8 cellular contexts compared by ENCODE assay signal in the genomic region with DNA sequence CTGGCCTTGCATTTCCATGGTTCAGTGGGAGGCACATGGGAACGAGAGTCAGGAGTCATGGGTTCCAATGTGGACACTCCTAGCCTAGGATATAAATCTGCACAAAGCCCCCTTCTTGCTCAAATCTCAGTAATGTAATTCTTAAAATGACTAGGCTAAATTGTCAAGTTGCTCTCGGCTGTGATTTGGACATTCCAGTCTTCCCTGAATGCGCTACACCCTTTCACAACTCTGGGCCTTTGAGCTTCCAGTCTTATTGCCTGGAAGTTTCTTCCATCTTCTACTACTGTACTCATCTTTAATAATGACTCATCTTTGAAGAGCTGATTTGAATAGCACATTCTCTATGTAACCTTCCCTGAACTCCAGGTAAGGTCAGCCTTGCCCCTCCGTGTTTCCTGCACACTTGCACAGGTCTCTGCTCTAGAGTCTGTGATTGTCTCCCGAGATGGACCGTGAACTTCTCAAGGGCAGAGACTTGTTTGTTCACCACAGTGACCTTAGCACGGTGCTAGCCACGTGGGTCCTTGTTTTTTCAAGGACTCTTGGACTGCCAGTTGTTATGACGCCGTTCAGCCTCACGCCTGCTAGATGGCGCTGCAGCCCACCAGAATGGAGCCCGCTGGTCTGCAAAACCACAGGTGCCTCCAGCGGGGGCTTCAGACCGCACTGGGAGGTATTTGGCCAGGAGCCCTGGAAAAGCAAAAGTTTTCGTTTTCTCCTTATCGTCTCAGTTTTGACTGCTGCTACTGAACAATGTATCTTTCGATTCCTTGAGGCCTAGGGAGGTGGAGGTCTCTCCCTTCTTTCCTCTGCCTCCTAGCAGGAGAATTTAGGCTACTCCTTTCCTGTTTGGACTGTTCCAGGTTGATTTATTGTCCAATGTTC. TPM values are rescaled to one million over a fixed set of nuclear protein-coding genes. Genes with fewer than 3 reads are reported as not detected.
DNase-seq lines count a peak whose midpoint lies in the region; ATAC-seq and TF ChIP-seq lines count a peak whose summit lies in the region.

No MANE protein-coding gene starts in this region.

- H3K4me3 Mint-ChIP-seq in activated naive CD8-positive, alpha-beta T cell treated with anti-CD3 and anti-CD28 coated beads, Interleukin-2, amount 10 ng/mL, durations not matched to agents 7 days and 5 days: peak overlapping the region; percentile 28

- no peak overlapping the region for H3K27ac ChIP-seq in heart right ventricle

- TF ChIP-seq CTCF in LNCAP (IDR thresholded peaks at IDR 0.05) (peak; percentile 80), heart right ventricle (IDR thresholded peaks at IDR 0.05) (peak; percentile 69 to 91 (median 88))

- no peak overlapping the region for H3K27ac Mint-ChIP-seq in activated naive CD8-positive, alpha-beta T cell treated with anti-CD3 and anti-CD28 coated beads, Interleukin-2, amount 10 ng/mL, durations not matched to agents 7 days and 5 days

- no peaks in the 10 kb centered on the region for H3K27me3 ChIP-seq in heart right ventricle

- no peaks in the 10 kb centered on the region for H3K9me3 Mint-ChIP-seq in activated naive CD8-positive, alpha-beta T cell treated with anti-CD3 and anti-CD28 coated beads, Interleukin-2, amount 10 ng/mL, durations not matched to agents 7 days and 5 days

- H3K4me1 Mint-ChIP-seq in activated naive CD8-positive, alpha-beta T cell treated with anti-CD3 and anti-CD28 coated beads, Interleukin-2, amount 10 ng/mL, durations not matched to agents 7 days and 5 days: peaks cover 13% of the 10 kb centered on the region

- ATAC-seq in GM21717 (IDR thresholded peaks at IDR 0.05; ENCODE audit: unreplicated experiment) (peak; percentile 64), SK-N-SH treated with all-trans-retinoic acid at 6 μM for 48 hours (peak; percentile 91), heart right ventricle (peak; percentile 55 to 92 (median 83))
- peak; percentile 66 for ATAC-seq in activated naive CD8-positive, alpha-beta T cell treated with anti-CD3 and anti-CD28 coated beads, Interleukin-2, amount 10 ng/mL, durations not matched to agents 7 days and 5 days (ENCODE audit: low read depth)

- no peaks in the 10 kb centered on the region for H3K36me3 Mint-ChIP-seq in activated naive CD8-positive, alpha-beta T cell treated with anti-CD3 and anti-CD28 coated beads, Interleukin-2, amount 10 ng/mL, durations not matched to agents 7 days and 5 days

- H3K4me1 ChIP-seq in heart right ventricle: peaks cover 0 to 12% (median 6%) of the 10 kb centered on the region in 9 donors

- no peaks in the 10 kb centered on the region for H3K36me3 ChIP-seq in heart right ventricle

- DNase-seq in DMS79 treated with DMSO at 0.1 percent for 48 hours (lab: John Stamatoyannopoulos, UW) (peak; percentile 3), heart right ventricle (peak; percentile 68 to 74), putamen (ENCODE audit: low spot score) (peak; percentile 57), SKM-1 treated with dmso at 0.1 percent for 144 hours (lab: John Stamatoyannopoulos, UW; ENCODE audit: unreplicated experiment) (no peak)
- peak; percentile 81 for DNase-seq in activated naive CD8-positive, alpha-beta T cell treated with anti-CD3 and anti-CD28 coated beads, Interleukin-2, amount 10 ng/mL, durations not matched to agents 7 days and 5 days

- H3K9me3 ChIP-seq in heart right ventricle: no peaks in the 10 kb centered on the region

- WGBS in heart right ventricle, 2 donors: 18 to 20% methylated on average over 18 of the region's 18 CpGs

- intact Hi-C loops in heart right ventricle (cut with DNase I): loop anchor here in 4 of 10 donors (5.0 to 10.0 kb wide), 7 partner anchors 82 to 948 kb away; no protein-coding TSS in a partner anchor

- no peak overlapping the region for H3K4me3 ChIP-seq in heart right ventricle

- POLR2A ChIA-PET in activated naive CD8-positive, alpha-beta T cell treated with anti-CD3 and anti-CD28 coated beads, Interleukin-2, amount 10 ng/mL, durations not matched to agents 7 days and 5 days (lab: Charles Lee): interaction anchor here (0.6 kb wide), 1 partner anchor 30 kb away, joined by 4 read pairs; no protein-coding TSS in a partner anchor

- H3K27me3 Mint-ChIP-seq in activated naive CD8-positive, alpha-beta T cell treated with anti-CD3 and anti-CD28 coated beads, Interleukin-2, amount 10 ng/mL, durations not matched to agents 7 days and 5 days: peaks cover 5% of the 10 kb centered on the region

TF ChIP-seq in SK-N-SH treated with all-trans-retinoic acid at 6 μM for 48 hours, 23 proteins besides CTCF, POLR2A, EP300 and RAD21:
- no peak for TF ChIP-seq ZFP30 (CRISPR knock-in tag; IDR thresholded peaks at IDR 0.05)
- TF ChIP-seq, protein P1, sequence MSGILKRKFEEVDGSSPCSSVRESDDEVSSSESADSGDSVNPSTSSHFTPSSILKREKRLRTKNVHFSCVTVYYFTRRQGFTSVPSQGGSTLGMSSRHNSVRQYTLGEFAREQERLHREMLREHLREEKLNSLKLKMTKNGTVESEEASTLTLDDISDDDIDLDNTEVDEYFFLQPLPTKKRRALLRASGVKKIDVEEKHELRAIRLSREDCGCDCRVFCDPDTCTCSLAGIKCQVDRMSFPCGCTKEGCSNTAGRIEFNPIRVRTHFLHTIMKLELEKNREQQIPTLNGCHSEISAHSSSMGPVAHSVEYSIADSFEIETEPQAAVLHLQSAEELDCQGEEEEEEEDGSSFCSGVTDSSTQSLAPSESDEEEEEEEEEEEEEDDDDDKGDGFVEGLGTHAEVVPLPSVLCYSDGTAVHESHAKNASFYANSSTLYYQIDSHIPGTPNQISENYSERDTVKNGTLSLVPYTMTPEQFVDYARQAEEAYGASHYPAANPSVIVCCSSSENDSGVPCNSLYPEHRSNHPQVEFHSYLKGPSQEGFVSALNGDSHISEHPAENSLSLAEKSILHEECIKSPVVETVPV (CRISPR knock-in tag; IDR thresholded peaks at IDR 0.05): no peak
- TF ChIP-seq ZNF70 (CRISPR knock-in tag; IDR thresholded peaks at IDR 0.05): no peak
- TF ChIP-seq CSDC2 (CRISPR knock-in tag; IDR thresholded peaks at IDR 0.05): no peak
- TF ChIP-seq ZNF565 (CRISPR knock-in tag; conservative IDR thresholded peaks at IDR 0.05; ENCODE audit: low read depth): no peak
- TF ChIP-seq, protein P2, sequence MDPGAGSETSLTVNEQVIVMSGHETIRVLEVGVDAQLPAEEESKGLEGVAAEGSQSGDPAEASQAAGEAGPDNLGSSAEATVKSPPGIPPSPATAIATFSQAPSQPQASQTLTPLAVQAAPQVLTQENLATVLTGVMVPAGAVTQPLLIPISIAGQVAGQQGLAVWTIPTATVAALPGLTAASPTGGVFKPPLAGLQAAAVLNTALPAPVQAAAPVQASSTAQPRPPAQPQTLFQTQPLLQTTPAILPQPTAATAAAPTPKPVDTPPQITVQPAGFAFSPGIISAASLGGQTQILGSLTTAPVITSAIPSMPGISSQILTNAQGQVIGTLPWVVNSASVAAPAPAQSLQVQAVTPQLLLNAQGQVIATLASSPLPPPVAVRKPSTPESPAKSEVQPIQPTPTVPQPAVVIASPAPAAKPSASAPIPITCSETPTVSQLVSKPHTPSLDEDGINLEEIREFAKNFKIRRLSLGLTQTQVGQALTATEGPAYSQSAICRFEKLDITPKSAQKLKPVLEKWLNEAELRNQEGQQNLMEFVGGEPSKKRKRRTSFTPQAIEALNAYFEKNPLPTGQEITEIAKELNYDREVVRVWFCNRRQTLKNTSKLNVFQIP (CRISPR knock-in tag; IDR thresholded peaks at IDR 0.05; ENCODE audit: borderline replicate concordance, low read depth): no peak

RNA-seq across cellular contexts. Expression of a gene that starts 44.3 kb away (rescaled TPM):
- total RNA-seq in activated naive CD8-positive, alpha-beta T cell treated with anti-CD3 and anti-CD28 coated beads, Interleukin-2, amount 10 ng/mL, durations not matched to agents 7 days and 5 days: 10 to 100 TPM; 83.8 to 87.8 TPM
- total RNA-seq in heart right ventricle: 10 to 100 TPM; 24.1 to 72.6 (median 32.9) TPM
- polyA plus RNA-seq in heart right ventricle: 100 to 1,000 TPM in 1 of 2 donors, 10 to 100 TPM in 1; 77.5 to 177 TPM

RNA-seq across cellular contexts. Expression of a gene that starts 44.6 kb away (rescaled TPM):
- total RNA-seq in activated naive CD8-positive, alpha-beta T cell treated with anti-CD3 and anti-CD28 coated beads, Interleukin-2, amount 10 ng/mL, durations not matched to agents 7 days and 5 days: 10 to 100 TPM; 21.7 to 23.7 TPM
- total RNA-seq in heart right ventricle: 10 to 100 TPM; 10.6 to 27.3 (median 15.0) TPM
- polyA plus RNA-seq in heart right ventricle: 10 to 100 TPM; 12.1 to 17.7 TPM
